ENCODE assay signal across 11 cellular contexts in genomic region chr15:60373327-60373726, GRCh38. TPM values are rescaled to one million over a fixed set of nuclear protein-coding genes. Genes with fewer than 3 reads are reported as not detected.
DNase-seq lines count a peak whose midpoint lies in the region; ATAC-seq and TF ChIP-seq lines count a peak whose summit lies in the region.
"Had no signal": no experiment of that assay in that cellular context is flagged by ENCODE, and none has a peak within 500 bp of the region (broad histone marks: within the 10 kb centered on the region; RNA-seq: fewer than 3 reads in every experiment).

No MANE protein-coding gene starts in this region.

- H3K4me3 ChIP-seq in Caco-2 (ENCODE audit: low read depth, low read length) = no peak overlapping the region
- H3K4me3 ChIP-seq in SJSA1 = no peak overlapping the region
- no peak overlapping the region for H3K4me3 ChIP-seq in skeletal muscle tissue (ENCODE audit: low read length in 3 of 3)
- H3K4me3 ChIP-seq in WERI-Rb-1 (ENCODE audit: low read depth, low read length) = no peak overlapping the region
- H3K4me3 ChIP-seq: ovary had no signal

- peaks cover 5% of the 10 kb centered on the region for H3K36me3 ChIP-seq in Caco-2 (ENCODE audit: control insufficient read depth, insufficient read depth, low read length)
- peaks cover 88% of the 10 kb centered on the region for H3K36me3 ChIP-seq in SJSA1
- peaks cover 6 to 16% (median 9%) of the 10 kb centered on the region in 3 donors for H3K36me3 ChIP-seq in skeletal muscle tissue (ENCODE audit: control insufficient read depth in 3 of 3, insufficient read depth in 3 of 3, low read length in 3 of 3)
- H3K36me3 ChIP-seq in WERI-Rb-1 = no peaks in the 10 kb centered on the region
- H3K36me3 ChIP-seq: ovary had no signal

- H3K9me3 Mint-ChIP-seq in Caco-2 (ENCODE audit: unreplicated experiment) = no peaks in the 10 kb centered on the region
- peaks cover 6% of the 10 kb centered on the region for H3K9me3 Mint-ChIP-seq in glutamatergic neuron (ENCODE audit: unreplicated experiment)

- H3K27me3 Mint-ChIP-seq in Caco-2 (ENCODE audit: insufficient read depth, unreplicated experiment) (no peaks in the 10 kb centered on the region), glutamatergic neuron (ENCODE audit: unreplicated experiment) (peaks cover 5% of the 10 kb centered on the region)

- CTCF ChIA-PET in Caco-2 (lab: Charles Lee) = no interaction called here

- no peaks in the 10 kb centered on the region for H3K27me3 ChIP-seq in Caco-2 (replicated peaks; ENCODE audit: control insufficient read depth, insufficient read depth, low read length)
- H3K27me3 ChIP-seq in SJSA1 (replicated peaks) = no peaks in the 10 kb centered on the region
- H3K27me3 ChIP-seq in skeletal muscle tissue (ENCODE audit: control insufficient read depth in 3 of 3, insufficient read depth in 3 of 3, low read length in 3 of 3) = no peaks in the 10 kb centered on the region
- H3K27me3 ChIP-seq in WERI-Rb-1 (ENCODE audit: insufficient read depth, low read depth, severe bottlenecking) = no peaks in the 10 kb centered on the region
- H3K27me3 ChIP-seq: ovary had no signal

- H3K9me3 ChIP-seq in Caco-2 (no peaks in the 10 kb centered on the region), SJSA1 (replicated peaks) (no peaks in the 10 kb centered on the region), skeletal muscle tissue (ENCODE audit: control insufficient read depth in 3 of 3, low read length in 3 of 3) (no peaks in the 10 kb centered on the region), WERI-Rb-1 (ENCODE audit: severe bottlenecking) (no peaks in the 10 kb centered on the region)
- H3K9me3 ChIP-seq: ovary had no signal

- TF ChIP-seq CTCF in Caco-2 (IDR thresholded peaks at IDR 0.05; ENCODE audit: insufficient read depth in 1 of 2, low read depth in 1 of 2, low read length in 1 of 2, severe bottlenecking in 1 of 2, unreplicated experiment in 1 of 2) = no peak
- no peak for TF ChIP-seq CTCF in glutamatergic neuron (IDR thresholded peaks at IDR 0.05; ENCODE audit: partially characterized antibody, unreplicated experiment)
- TF ChIP-seq CTCF in WERI-Rb-1 (IDR thresholded peaks at IDR 0.05; ENCODE audit: low read depth, low read length) = no peak

- H3K27ac Mint-ChIP-seq in Caco-2 (ENCODE audit: unreplicated experiment) (peak overlapping the region; percentile 81), glutamatergic neuron (ENCODE audit: unreplicated experiment) (peak overlapping the region; percentile 78)

- ATAC-seq in HG03565 (IDR thresholded peaks at IDR 0.05; ENCODE audit: unreplicated experiment) = no peak
- ATAC-seq in GM21360 (IDR thresholded peaks at IDR 0.05; ENCODE audit: unreplicated experiment) = no peak
- ATAC-seq in HG03439 (IDR thresholded peaks at IDR 0.05; ENCODE audit: unreplicated experiment) = no peak

- H3K9ac ChIP-seq in skeletal muscle tissue (ENCODE audit: low read depth in 1 of 3, low read length in 3 of 3) = peak overlapping the region in 1 of 3 donors; percentile 42

- H3K4me1 Mint-ChIP-seq in Caco-2 (ENCODE audit: low read depth, unreplicated experiment) = peaks cover 49% of the 10 kb centered on the region
- peaks cover 60% of the 10 kb centered on the region for H3K4me1 Mint-ChIP-seq in glutamatergic neuron (ENCODE audit: low read depth, unreplicated experiment)

- H3K4me3 Mint-ChIP-seq in Caco-2 (ENCODE audit: unreplicated experiment) = no peak overlapping the region
- H3K4me3 Mint-ChIP-seq in glutamatergic neuron (ENCODE audit: unreplicated experiment) = peak overlapping the region; percentile 56

- H3K36me3 Mint-ChIP-seq in Caco-2 (ENCODE audit: insufficient read depth, unreplicated experiment) = peaks cover 99% of the 10 kb centered on the region
- H3K36me3 Mint-ChIP-seq in glutamatergic neuron (ENCODE audit: unreplicated experiment) = peaks cover 16% of the 10 kb centered on the region

- H3K27ac ChIP-seq in SJSA1 (peak overlapping the region; percentile 96), skeletal muscle tissue (ENCODE audit: low read depth, low read length) (peak overlapping the region; percentile 93), WERI-Rb-1 (no peak overlapping the region)
- H3K27ac ChIP-seq: ovary had no signal

- POLR2A ChIA-PET in Caco-2 (lab: Charles Lee) = interaction anchor here (2.6 kb wide), 1 partner anchor 19 kb away, joined by 9 read pairs; no protein-coding TSS in a partner anchor

- no peak for DNase-seq in Caco-2
- peak in 1 of 2 experiments; percentile 37 for DNase-seq in SJSA1 (ENCODE audit: low read depth in 1 of 2, low spot score in 2 of 2)
- DNase-seq in glutamatergic neuron = no peak
- no peak for DNase-seq in WERI-Rb-1
- DNase-seq: activated effector memory CD4-positive, alpha-beta T cell treated with anti-CD3 and anti-CD28 coated beads, Interleukin-2, amount 50 U/mL, for 16 hours; NCI-H187 treated with DMSO at 0.1 percent for 48 hours; ovary had no signal

- intact Hi-C loops in Caco-2 (cut with micrococcal nuclease; ENCODE audit: unreplicated experiment) = no loop called here

- BruUV-seq in Caco-2 (replicated peaks; lab: Mats Ljungman, UMichigan) = no TSS peak

- H3K4me1 ChIP-seq in Caco-2 (peaks cover 50% of the 10 kb centered on the region), SJSA1 (replicated peaks) (peaks cover 97% of the 10 kb centered on the region), skeletal muscle tissue (ENCODE audit: control insufficient read depth in 3 of 3, insufficient read depth in 3 of 3, low read length in 3 of 3) (peaks cover 67 to 83% (median 70%) of the 10 kb centered on the region in 3 donors)

RNA-seq across cellular contexts. Expression of gene ANXA2, which starts 24.5 kb away (rescaled TPM):
- total RNA-seq in Caco-2 (2022) (1,141 and 1,158 TPM in 2 replicates), glutamatergic neuron (ENCODE audit: unreplicated experiment) (925 TPM), skeletal muscle tissue (631 TPM)
- 3,394 and 3,434 TPM in 2 replicates for total RNA-seq in SJSA1 (2014; rRNA removed; shearing (Covaris generic))
